Comparison of ENCODE assay signal across 8 cellular contexts in genomic region chr19:36687214-36688056, GRCh38. TPM values are rescaled to one million over a fixed set of nuclear protein-coding genes. Genes with fewer than 3 reads are reported as not detected.
A peak's percentile ranks its signal among the peaks of the same experiment; 100 is the strongest.
DNase-seq lines count a peak whose midpoint lies in the region; ATAC-seq, FAIRE-seq and TF ChIP-seq lines count a peak whose summit lies in the region.

Gene ZNF567 (plus strand): TSS chr19:36687612. CDS start chr19:36694868, 7,256 bp downstream.

- H3K27ac Mint-ChIP-seq in T-helper 17 cell: peak within 1 kb of the TSS; percentile 93

- FAIRE-seq in urothelium cell line (lab: Jason Lieb, UNC): peak; percentile 20

- under 1% methylated on average over 69 of the region's 69 CpGs for WGBS in right cardiac atrium
- 0% methylated on average over 65 to 69 of the region's 69 CpGs for WGBS in psoas muscle, 3 donors

- intact Hi-C loops in ascending aorta (cut with DNase I): loop anchor here (1.0 to 10.0 kb wide), 9 partner anchors 21 to 905 kb away; partner anchors contain the start of genes ZNF260, ZNF345, ZNF461 and ZNF529
- intact Hi-C loops in right cardiac atrium (cut with DNase I): no loop called here
- intact Hi-C loops in psoas muscle (cut with DNase I): loop anchor here (2.0 to 10.0 kb wide), 2 partner anchors 21 to 167 kb away; partner anchors contain the start of genes ZNF345 (in 1 of the 2) and ZNF461 (in 1 of the 2)

- ATAC-seq in HG02852 (IDR thresholded peaks at IDR 0.05; ENCODE audit: unreplicated experiment): peak; percentile 92
- ATAC-seq in T-helper 17 cell: peak; percentile 96
- ATAC-seq in right cardiac atrium: peak; percentile 99 to 100
- ATAC-seq in psoas muscle: peak; percentile 99 to 100 (median 100)

- H3K27me3 Mint-ChIP-seq in T-helper 17 cell: no peaks in the 10 kb centered on the region

- peak within 1 kb of the TSS; percentile 39 to 66 for H3K27ac ChIP-seq in ascending aorta
- peak within 1 kb of the TSS; percentile 61 for H3K27ac ChIP-seq in right cardiac atrium (ENCODE audit: low read length)
- H3K27ac ChIP-seq in psoas muscle: peak within 1 kb of the TSS; percentile 72

- peaks cover 27% of the 10 kb centered on the region for H3K4me1 Mint-ChIP-seq in T-helper 17 cell

- H3K4me1 ChIP-seq in ascending aorta: peaks cover 0 to 6% of the 10 kb centered on the region in 2 donors
- H3K4me1 ChIP-seq in right cardiac atrium (ENCODE audit: control insufficient read depth, insufficient read depth, low read length): peaks cover 5% of the 10 kb centered on the region
- peaks cover 13% of the 10 kb centered on the region for H3K4me1 ChIP-seq in psoas muscle

- no peaks in the 10 kb centered on the region for H3K27me3 ChIP-seq in ascending aorta
- no peaks in the 10 kb centered on the region for H3K27me3 ChIP-seq in right cardiac atrium (ENCODE audit: control insufficient read depth, insufficient read depth)
- H3K27me3 ChIP-seq in psoas muscle (ENCODE audit: insufficient read depth in 3 of 3, low read length in 2 of 3): no peaks in the 10 kb centered on the region

- H3K36me3 ChIP-seq in ascending aorta (peaks cover 30 to 40% of the 10 kb centered on the region in 2 donors), psoas muscle (ENCODE audit: insufficient read depth in 1 of 2, low read depth in 1 of 2) (peaks cover 6 to 58% of the 10 kb centered on the region in 2 donors)

- H3K9me3 ChIP-seq in T-helper 17 cell (ENCODE audit: control insufficient read depth, low read length, poor library complexity, severe bottlenecking) (peaks cover 6% of the 10 kb centered on the region), ascending aorta (peaks cover 4 to 39% of the 10 kb centered on the region in 2 donors), right cardiac atrium (ENCODE audit: control insufficient read depth, low read length) (no peaks in the 10 kb centered on the region), psoas muscle (peaks cover 50% of the 10 kb centered on the region)

- in situ Hi-C loops in GM13976 (cut with MboI; ENCODE audit: low sequenced_read_pairs, unreplicated experiment): no loop called here

- H3K4me3 ChIP-seq in ascending aorta (peak within 1 kb of the TSS; percentile 68 to 75), right cardiac atrium (ENCODE audit: low read length) (peak within 1 kb of the TSS; percentile 61), psoas muscle (peak within 1 kb of the TSS; percentile 84)

- no peak for TF ChIP-seq CTCF in GM13976 (IDR thresholded peaks at IDR 0.05; ENCODE audit: borderline replicate concordance, control extremely low read depth, extremely low read depth, insufficient read depth, missing control alignments)
- no peak for TF ChIP-seq CTCF in ascending aorta (IDR thresholded peaks at IDR 0.05)
- TF ChIP-seq CTCF in psoas muscle (IDR thresholded peaks at IDR 0.05): no peak

- DNase-seq in GM13976 (ENCODE audit: low spot score) (peak; percentile 99), NCI-H1694 treated with DMSO at 0.1 percent for 48 hours (lab: John Stamatoyannopoulos, UW) (peak; percentile 88), T-helper 17 cell (peak; percentile 93 to 94 (median 94)), ascending aorta (ENCODE audit: low spot score in 2 of 2) (peak; percentile 88 to 98), right cardiac atrium (peak; percentile 98 to 99 (median 99)), psoas muscle (peak; percentile 98), urothelium cell line (ENCODE audit: low spot score) (peak; percentile 98)

- H3K4me3 Mint-ChIP-seq in T-helper 17 cell: peak within 1 kb of the TSS; percentile 98

- peaks cover 11% of the 10 kb centered on the region for H3K36me3 Mint-ChIP-seq in T-helper 17 cell (ENCODE audit: low read depth)

RNA-seq across cellular contexts. Expression of gene ZNF567, which starts in this region (rescaled TPM):
- 1 to 10 TPM; 6.1 to 7.4 TPM for total RNA-seq in T-helper 17 cell
- total RNA-seq in ascending aorta: 3.7 TPM
- 1 to 10 TPM; 4.0 to 5.8 (median 5.3) TPM for total RNA-seq in right cardiac atrium
- 2.4 TPM for polyA plus RNA-seq in right cardiac atrium
- 1 to 10 TPM; 1.8 to 3.6 (median 2.3) TPM for total RNA-seq in psoas muscle
- polyA plus RNA-seq in psoas muscle: 1 to 10 TPM in 2 of 3 donors, under 1 TPM in 1; 0.73 to 3.0 (median 2.0) TPM

Comparison
In these comparisons a context has a peak if more than half of its experiments do, and no peak if none do; other contexts are left out.
1. Peak in every context shown above with its lines: DNase-seq, ATAC-seq, H3K4me3 ChIP-seq and H3K27ac ChIP-seq.
2. intact Hi-C loops: an anchor here in ascending aorta (1.0 to 10.0 kb wide) and psoas muscle (2.0 to 10.0 kb wide); none called in right cardiac atrium.